Comparison of ENCODE assay signal across 25 cellular contexts in the genomic region with DNA sequence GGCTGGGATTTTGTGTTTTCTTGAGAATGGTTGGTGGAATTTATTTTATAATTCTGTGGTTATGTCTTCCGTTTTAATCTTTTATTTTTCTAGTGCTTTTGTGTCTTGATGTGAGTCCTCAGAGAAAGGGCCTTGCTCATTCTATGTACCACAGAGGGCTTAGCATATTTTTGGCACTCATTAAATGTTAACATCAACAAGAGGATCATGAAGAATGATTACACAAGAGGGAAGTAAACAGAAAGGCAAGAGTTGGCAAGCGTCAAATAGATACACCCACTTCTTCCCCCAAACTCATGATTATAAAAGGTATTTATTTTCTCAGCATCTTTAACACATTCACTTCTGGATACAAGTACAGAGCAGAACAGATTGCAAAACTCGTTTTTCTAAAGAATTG.
DNase-seq lines count a peak whose midpoint lies in the region; ATAC-seq and TF ChIP-seq lines count a peak whose summit lies in the region.
"Had no signal": no experiment of that assay in that cellular context is flagged by ENCODE, and none has a peak within 500 bp of the region (broad histone marks: within the 10 kb centered on the region; RNA-seq: fewer than 3 reads in every experiment).

No MANE protein-coding gene starts in this region.

- no peaks in the 10 kb centered on the region for H3K36me3 ChIP-seq in liver (ENCODE audit: control insufficient read depth in 4 of 4, insufficient read depth in 3 of 4, low read depth in 1 of 4, low read length in 3 of 4)
- H3K36me3 ChIP-seq: ascending aorta, BE2C, stomach had no signal

- no peak overlapping the region for H3K27ac ChIP-seq in liver (ENCODE audit: low read depth in 1 of 2, low read length in 2 of 2)
- H3K27ac ChIP-seq: ascending aorta, foreskin keratinocyte, parathyroid adenoma had no signal

- H3K9ac ChIP-seq in liver (ENCODE audit: low read depth in 1 of 2, low read length in 2 of 2), result no peak overlapping the region
- H3K9ac ChIP-seq: parathyroid adenoma had no signal

- DNase-seq in NCI-H1092 treated with DMSO at 0.1 percent for 48 hours (lab: John Stamatoyannopoulos, UW) (peak; percentile 0), NCI-H1092 (lab: John Stamatoyannopoulos, UW) (no peak), NCI-H69 (lab: John Stamatoyannopoulos, UW) (peak; percentile 3), epithelial cell of esophagus (ENCODE audit: low read depth) (peak; percentile 22), middle frontal gyrus (ENCODE audit: extremely low spot score, low spot score) (no peak), GM03348 (ENCODE audit: low spot score) (no peak)
- DNase-seq: 8988T; activated CD4-positive, alpha-beta T cell treated with anti-CD3 and anti-CD28 coated beads for 1 hour; activated naive CD4-positive, alpha-beta T cell treated with Interleukin-2 at 50 U/mL for 16 hours; activated T-cell treated with anti-CD3 and anti-CD28 coated beads, Interleukin-2, amount 50 U/mL, for 1 hour; BE2C; DND-41; foreskin keratinocyte; immature natural killer cell; Kasumi-1; left ventricle myocardium superior; OCI-M1; right cardiac atrium; Right ventricle myocardium superior; stomach; trophoblast cell had no signal

- no peak for TF ChIP-seq RAD21 in liver (IDR thresholded peaks at IDR 0.05)

- TF ChIP-seq CTCF in epithelial cell of esophagus (IDR thresholded peaks at IDR 0.05; ENCODE audit: insufficient read depth, low read depth, low read length, missing control alignments) (no peak), liver (IDR thresholded peaks at IDR 0.05; ENCODE audit: low read depth, low read length, missing input control) (no peak)

- no peak overlapping the region for H3K4me3 ChIP-seq in epithelial cell of esophagus (ENCODE audit: low read length)
- no peak overlapping the region for H3K4me3 ChIP-seq in liver (ENCODE audit: low read depth in 1 of 3, low read length in 3 of 3)
- H3K4me3 ChIP-seq: ascending aorta, stomach had no signal

- H3K9me3 ChIP-seq in liver (ENCODE audit: control insufficient read depth in 4 of 4, low read length in 3 of 4), result no peaks in the 10 kb centered on the region
- H3K9me3 ChIP-seq: ascending aorta, BE2C, stomach had no signal

- ATAC-seq in HG03520 (IDR thresholded peaks at IDR 0.05; ENCODE audit: unreplicated experiment), result no peak
- ATAC-seq: foreskin keratinocyte, left ventricle myocardium superior, right cardiac atrium had no signal

- H3K27me3 ChIP-seq in liver (ENCODE audit: control insufficient read depth in 4 of 4, insufficient read depth in 4 of 4, low read length in 3 of 4), result no peaks in the 10 kb centered on the region
- H3K27me3 ChIP-seq: ascending aorta, BE2C, foreskin keratinocyte, stomach had no signal

- H3K4me1 ChIP-seq in liver (ENCODE audit: control insufficient read depth in 4 of 4, insufficient read depth in 4 of 4, low read length in 3 of 4), result no peaks in the 10 kb centered on the region
- H3K4me1 ChIP-seq: ascending aorta, foreskin keratinocyte, parathyroid adenoma, stomach had no signal

- 38% methylated on average over 3 of the region's 3 CpGs for WGBS in liver

TF ChIP-seq in liver, 16 proteins besides CTCF, POLR2A, EP300 and RAD21:
- TF ChIP-seq, protein P1, sequence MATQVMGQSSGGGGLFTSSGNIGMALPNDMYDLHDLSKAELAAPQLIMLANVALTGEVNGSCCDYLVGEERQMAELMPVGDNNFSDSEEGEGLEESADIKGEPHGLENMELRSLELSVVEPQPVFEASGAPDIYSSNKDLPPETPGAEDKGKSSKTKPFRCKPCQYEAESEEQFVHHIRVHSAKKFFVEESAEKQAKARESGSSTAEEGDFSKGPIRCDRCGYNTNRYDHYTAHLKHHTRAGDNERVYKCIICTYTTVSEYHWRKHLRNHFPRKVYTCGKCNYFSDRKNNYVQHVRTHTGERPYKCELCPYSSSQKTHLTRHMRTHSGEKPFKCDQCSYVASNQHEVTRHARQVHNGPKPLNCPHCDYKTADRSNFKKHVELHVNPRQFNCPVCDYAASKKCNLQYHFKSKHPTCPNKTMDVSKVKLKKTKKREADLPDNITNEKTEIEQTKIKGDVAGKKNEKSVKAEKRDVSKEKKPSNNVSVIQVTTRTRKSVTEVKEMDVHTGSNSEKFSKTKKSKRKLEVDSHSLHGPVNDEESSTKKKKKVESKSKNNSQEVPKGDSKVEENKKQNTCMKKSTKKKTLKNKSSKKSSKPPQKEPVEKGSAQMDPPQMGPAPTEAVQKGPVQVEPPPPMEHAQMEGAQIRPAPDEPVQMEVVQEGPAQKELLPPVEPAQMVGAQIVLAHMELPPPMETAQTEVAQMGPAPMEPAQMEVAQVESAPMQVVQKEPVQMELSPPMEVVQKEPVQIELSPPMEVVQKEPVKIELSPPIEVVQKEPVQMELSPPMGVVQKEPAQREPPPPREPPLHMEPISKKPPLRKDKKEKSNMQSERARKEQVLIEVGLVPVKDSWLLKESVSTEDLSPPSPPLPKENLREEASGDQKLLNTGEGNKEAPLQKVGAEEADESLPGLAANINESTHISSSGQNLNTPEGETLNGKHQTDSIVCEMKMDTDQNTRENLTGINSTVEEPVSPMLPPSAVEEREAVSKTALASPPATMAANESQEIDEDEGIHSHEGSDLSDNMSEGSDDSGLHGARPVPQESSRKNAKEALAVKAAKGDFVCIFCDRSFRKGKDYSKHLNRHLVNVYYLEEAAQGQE (IDR thresholded peaks at IDR 0.05), result no peak
- TF ChIP-seq FOXA2 (IDR thresholded peaks at IDR 0.05), result peak; percentile 45
- TF ChIP-seq HNF4A (conservative IDR thresholded peaks at IDR 0.05), result peak in 1 of 2 donors; percentile 38
- TF ChIP-seq GABPA (IDR thresholded peaks at IDR 0.05 in 1 of 2, conservative IDR thresholded peaks at IDR 0.05 in 1 of 2), result no peak
- peak in 1 of 2 donors; percentile 21 for TF ChIP-seq RXRA (IDR thresholded peaks at IDR 0.05)
TF ChIP-seq in liver: peak in this region for 3.

Comparison
In these comparisons a context has a peak if more than half of its experiments do, and no peak if none do; other contexts are left out.
1. DNase-seq: peak in NCI-H1092 treated with DMSO at 0.1 percent for 48 hours (single experiment), NCI-H69 (single experiment) and epithelial cell of esophagus (single experiment); none in NCI-H1092 (single experiment), middle frontal gyrus (single experiment) and GM03348 (single experiment).